In genomic region chr11:47257518-47258316, GRCh38 we compare ENCODE assay signal across 8 cellular contexts. TPM values are rescaled to one million over a fixed set of nuclear protein-coding genes. Genes with fewer than 3 reads are reported as not detected.
DNase-seq lines count a peak whose midpoint lies in the region; ATAC-seq, FAIRE-seq and TF ChIP-seq lines count a peak whose summit lies in the region.

Gene NR1H3, plus strand, starts transcription at chr11:47257996. Its CDS starts 1,221 bp downstream, at chr11:47259217.

- in situ Hi-C loops in GM12878 (cut with MboI), result no loop called here

- H3K27me3 ChIP-seq in MG63 (no peaks in the 10 kb centered on the region), GM12878 (replicated peaks in 1 of 2; ENCODE audit: control insufficient read depth in 2 of 2, insufficient read depth in 2 of 2, low read length in 1 of 2) (no peaks in the 10 kb centered on the region), iPS-18a (ENCODE audit: control insufficient read depth, insufficient read depth, low read length) (no peaks in the 10 kb centered on the region)

- TF ChIP-seq EP300 in GM12878 (IDR thresholded peaks at IDR 0.05; ENCODE audit: borderline replicate concordance in 1 of 2, control insufficient read depth in 1 of 2, low read depth in 2 of 2, low read length in 2 of 2), result no peak

- SMC1A ChIA-PET in GM12878 (lab: Charles Lee; ENCODE audit: uncharacterized antibody, unreplicated experiment), result interaction anchor here (0.9 to 2.8 kb wide), 6 partner anchors 9 to 197 kb away, joined by 3 to 35 read pairs (median 4); partner anchors contain the start of genes ACP2 and ARFGAP2

- FAIRE-seq in GM12878 (lab: Jason Lieb, UNC), result no peak

- no peak within 1 kb of the TSS for H3K9ac ChIP-seq in GM12878 (ENCODE audit: control insufficient read depth, insufficient read depth, low read length)
- H3K9ac ChIP-seq in iPS-18a (ENCODE audit: low read length), result peak within 1 kb of the TSS; percentile 58

- H3K36me3 ChIP-seq in MG63, result no peaks in the 10 kb centered on the region
- H3K36me3 ChIP-seq in GM12878 (ENCODE audit: control insufficient read depth in 2 of 2, insufficient read depth in 2 of 2, low read length in 1 of 2), result no peaks in the 10 kb centered on the region
- peaks cover 4% of the 10 kb centered on the region for H3K36me3 ChIP-seq in iPS-18a (ENCODE audit: control insufficient read depth, low read depth, low read length)

- CTCF ChIA-PET in GM12878 (lab: Yijun Ruan, JAX), result interaction anchor here (1.1 to 3.6 kb wide), 11 partner anchors 9 to 168 kb away, joined by 3 to 33 read pairs (median 5); partner anchors contain the start of genes ACP2, DDB2, MADD and PACSIN3

- WGBS in GM12878 (ENCODE audit: insufficient coverage, insufficient replicate concordance, low lambda C conversion rate, missing lambda C conversion rate), result 40% methylated on average over 10 of the region's 15 CpGs

- peak; percentile 52 for DNase-seq in Daoy (ENCODE audit: low read depth)
- DNase-seq in MG63, result peak; percentile 87
- DNase-seq in GM12878 (ENCODE audit: low read depth, low spot score), result no peak
- DNase-seq in skeletal muscle cell (ENCODE audit: low read depth), result peak; percentile 36

- H3K27ac ChIP-seq in GM12878 (ENCODE audit: control insufficient read depth, insufficient read depth) (no peak within 1 kb of the TSS), iPS-18a (ENCODE audit: low read length) (peak within 1 kb of the TSS; percentile 55)

- H3K4me3 ChIP-seq in MG63 (peak within 1 kb of the TSS; percentile 26), GM12878 (no peak within 1 kb of the TSS), iPS-18a (ENCODE audit: low read length) (peak within 1 kb of the TSS; percentile 53), skeletal muscle cell (ENCODE audit: low read depth, low read length) (peak within 1 kb of the TSS; percentile 33)

- TF ChIP-seq POLR2A in GM12878 (IDR thresholded peaks at IDR 0.05; ENCODE audit: low read depth, low read length), result no peak

- ATAC-seq in GM12878 (peak; percentile 45; the same call in 2 of the 3 replicates), HG03565 (IDR thresholded peaks at IDR 0.05; ENCODE audit: unreplicated experiment) (no peak), GM21381 (IDR thresholded peaks at IDR 0.05; ENCODE audit: unreplicated experiment) (no peak)
- no peak for ATAC-seq in activated CD4-positive, CD25-positive, alpha-beta regulatory T cell treated with anti-CD3 and anti-CD28 coated beads, Interleukin-2, amount 50 U/mL, for 24 hours

- H3K79me2 ChIP-seq in GM12878 (ENCODE audit: control insufficient read depth, insufficient read depth, low read length), result no peaks in the 10 kb centered on the region

- H3K9me3 ChIP-seq in MG63, result no peaks in the 10 kb centered on the region
- H3K9me3 ChIP-seq in GM12878 (replicated peaks; ENCODE audit: control insufficient read depth, insufficient read depth, low read length), result no peaks in the 10 kb centered on the region
- H3K9me3 ChIP-seq in iPS-18a (ENCODE audit: control insufficient read depth, low read depth, low read length), result no peaks in the 10 kb centered on the region

- POLR2A ChIA-PET in GM12878 (lab: Charles Lee), result interaction anchor here (1.0 kb wide), 1 partner anchor 9 kb away, joined by 3 read pairs; no protein-coding TSS in a partner anchor

- TF ChIP-seq CTCF in GM12878 (IDR thresholded peaks at IDR 0.05 in 2 of 3, conservative IDR thresholded peaks at IDR 0.05 in 1 of 3; ENCODE audit: control insufficient read depth in 2 of 3, extremely low read depth in 1 of 3, insufficient read depth in 1 of 3, low read depth in 3 of 3, low read length in 3 of 3), result peak in 2 of 3 experiments; percentile 22 to 43; a peak in 3 of 6 replicates

- no peak within 1 kb of the TSS for H2AFZ ChIP-seq in GM12878 (ENCODE audit: control insufficient read depth, low read depth, low read length)

- no peak within 1 kb of the TSS for H3K4me2 ChIP-seq in GM12878 (ENCODE audit: control insufficient read depth, insufficient read depth)

- BruUV-seq in GM12878 (replicated peaks; lab: Mats Ljungman, UMichigan), result no TSS peak

- RAD21 ChIA-PET in GM12878 (lab: Charles Lee; ENCODE audit: unreplicated experiment), result interaction anchor here (2.7 kb wide), 2 partner anchors 43 to 154 kb away, joined by 11 to 16 read pairs; partner anchors contain the start of gene DDB2

- no peaks in the 10 kb centered on the region for H4K20me1 ChIP-seq in GM12878 (ENCODE audit: control insufficient read depth, insufficient read depth)

- peak; percentile 54 for TF ChIP-seq RAD21 in GM12878 (IDR thresholded peaks at IDR 0.05; ENCODE audit: insufficient read depth, low read depth, low read length)

- H3K4me1 ChIP-seq in GM12878 (ENCODE audit: control insufficient read depth, insufficient read depth, low read length) (no peaks in the 10 kb centered on the region), iPS-18a (ENCODE audit: control insufficient read depth, low read depth, low read length) (peaks cover 9% of the 10 kb centered on the region)

- intact Hi-C loops in GM12878 (cut with micrococcal nuclease; ENCODE audit: unreplicated experiment), result no loop called here

TF ChIP-seq in GM12878, 131 proteins besides CTCF, POLR2A, EP300 and RAD21:
- peak; percentile 8; the same call in 1 of the 2 replicates for TF ChIP-seq SMC3 (IDR thresholded peaks at IDR 0.05; ENCODE audit: borderline replicate concordance, low read length)
- TF ChIP-seq NKRF (conservative IDR thresholded peaks at IDR 0.05), result no peak
- peak in 1 of 2 experiments; percentile 7; a peak in 1 of 3 replicates for TF ChIP-seq EGR1 (IDR thresholded peaks at IDR 0.05; ENCODE audit: borderline replicate concordance in 1 of 2, low read depth in 2 of 2, low read length in 2 of 2)
- no peak for TF ChIP-seq MEF2A (IDR thresholded peaks at IDR 0.05; ENCODE audit: insufficient read depth, low read depth, low read length)
- TF ChIP-seq LARP7 (IDR thresholded peaks at IDR 0.05), result no peak

RNA-seq across cellular contexts. Expression of gene NR1H3, which starts in this region (rescaled TPM):
- total RNA-seq in Daoy (2014; rRNA removed; shearing (Covaris generic)), result 2.2 and 2.3 TPM in 2 replicates
- total RNA-seq in MG63 (2014; rRNA removed; shearing (Covaris generic); ENCODE audit: low replicate concordance), result 11.3 and 12.6 TPM in 2 replicates
- 10.7 and 12.1 TPM in 2 replicates for total RNA-seq in GM12878 (2013; cell fraction: nucleolus; rRNA removed)
- 3.8 and 4.3 TPM in 2 replicates for total RNA-seq in GM12878 (2014; rRNA removed)
- 2.9 and 3.4 TPM in 2 replicates for total RNA-seq in GM12878 (2014; rRNA removed; fragmentation: Illumina TruSeq; extraction: Trizol)
- 5.2 TPM in 2 replicates for total RNA-seq in GM12878 (2021)
- 2.7 TPM for polyA plus RNA-seq in GM12878 (2011; ENCODE audit: low read depth)
- 4.1 and 6.2 TPM in 2 replicates for polyA plus RNA-seq in GM12878 (2011; rRNA removed)
- 8.0 and 9.0 TPM in 2 replicates for polyA plus RNA-seq in GM12878 (2011; cell fraction: cytosol; rRNA removed)
- polyA plus RNA-seq in GM12878 (2011; cell fraction: nucleus; rRNA removed), result 10.2 and 12.5 TPM in 2 replicates
- 3.4 and 5.0 TPM in 2 replicates for polyA plus RNA-seq in GM12878 (2012)
- polyA plus RNA-seq in GM12878 (2014; fragmentation: Illumina TruSeq; extraction: Trizol), result 0.27 and 2.6 TPM in 2 replicates
- 1 to 10 TPM; 3.5 to 4.4 TPM for polyA plus RNA-seq in GM12878 (2014; fragmentation: Nextera tagmentation; extraction: Ambion mirVana)
- polyA plus RNA-seq in GM12878 (2014; rRNA removed), result 4.7 and 4.8 TPM in 2 replicates
- polyA plus RNA-seq in GM12878 (2016; fragmentation: Nextera tagmentation; extraction: Ambion mirVana), result 1 to 10 TPM; 5.5 to 8.9 TPM
- 9.2 and 13.9 TPM in 2 replicates for polyA minus RNA-seq in GM12878 (2011; rRNA and poly(A)+ RNA removed)
- polyA minus RNA-seq in GM12878 (2011; cell fraction: cytosol; rRNA and poly(A)+ RNA removed), result 3.2 and 8.5 TPM in 2 replicates
- 2.2 and 3.2 TPM in 2 replicates for polyA minus RNA-seq in GM12878 (2011; cell fraction: nucleus; rRNA and poly(A)+ RNA removed)
